Comparison of ENCODE assay signal across 1 cellular context in the genomic region with DNA sequence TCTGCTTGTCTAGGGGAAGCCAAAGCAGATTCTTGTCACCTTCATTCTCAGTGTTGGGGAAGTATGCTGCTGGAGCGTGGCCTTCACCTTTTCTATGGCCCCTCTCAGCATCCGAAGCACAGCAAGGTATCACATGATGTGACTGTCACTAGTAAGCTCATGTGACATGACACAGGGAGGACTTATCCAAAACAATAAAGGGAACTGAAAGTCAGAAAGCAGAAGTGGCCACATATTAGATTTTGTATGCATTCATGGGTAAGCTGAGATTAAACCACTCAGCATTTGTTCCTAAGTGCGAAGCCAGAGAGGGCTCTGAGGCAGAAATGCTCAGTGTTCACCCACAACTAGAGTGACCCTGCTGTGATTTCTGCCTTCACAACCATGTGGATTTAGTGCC.
A peak's percentile ranks its signal among the peaks of the same experiment; 100 is the strongest.
TF ChIP-seq lines count a peak whose summit lies in the region.

No MANE protein-coding gene starts in this region.

TF ChIP-seq in GM12878, 131 proteins besides CTCF, POLR2A, EP300 and RAD21 (continued from another document and continues in another):
- TF ChIP-seq CEBPZ (IDR thresholded peaks at IDR 0.05; ENCODE audit: low read depth, low read length) = no peak
- no peak for TF ChIP-seq E2F4 (IDR thresholded peaks at IDR 0.05; ENCODE audit: low read depth, low read length)
- TF ChIP-seq SUZ12 (IDR thresholded peaks at IDR 0.05; ENCODE audit: unreplicated experiment) = no peak
- TF ChIP-seq SMARCA5 (IDR thresholded peaks at IDR 0.05) = no peak
- TF ChIP-seq HDGF (IDR thresholded peaks at IDR 0.05) = no peak
- TF ChIP-seq, protein P1, sequence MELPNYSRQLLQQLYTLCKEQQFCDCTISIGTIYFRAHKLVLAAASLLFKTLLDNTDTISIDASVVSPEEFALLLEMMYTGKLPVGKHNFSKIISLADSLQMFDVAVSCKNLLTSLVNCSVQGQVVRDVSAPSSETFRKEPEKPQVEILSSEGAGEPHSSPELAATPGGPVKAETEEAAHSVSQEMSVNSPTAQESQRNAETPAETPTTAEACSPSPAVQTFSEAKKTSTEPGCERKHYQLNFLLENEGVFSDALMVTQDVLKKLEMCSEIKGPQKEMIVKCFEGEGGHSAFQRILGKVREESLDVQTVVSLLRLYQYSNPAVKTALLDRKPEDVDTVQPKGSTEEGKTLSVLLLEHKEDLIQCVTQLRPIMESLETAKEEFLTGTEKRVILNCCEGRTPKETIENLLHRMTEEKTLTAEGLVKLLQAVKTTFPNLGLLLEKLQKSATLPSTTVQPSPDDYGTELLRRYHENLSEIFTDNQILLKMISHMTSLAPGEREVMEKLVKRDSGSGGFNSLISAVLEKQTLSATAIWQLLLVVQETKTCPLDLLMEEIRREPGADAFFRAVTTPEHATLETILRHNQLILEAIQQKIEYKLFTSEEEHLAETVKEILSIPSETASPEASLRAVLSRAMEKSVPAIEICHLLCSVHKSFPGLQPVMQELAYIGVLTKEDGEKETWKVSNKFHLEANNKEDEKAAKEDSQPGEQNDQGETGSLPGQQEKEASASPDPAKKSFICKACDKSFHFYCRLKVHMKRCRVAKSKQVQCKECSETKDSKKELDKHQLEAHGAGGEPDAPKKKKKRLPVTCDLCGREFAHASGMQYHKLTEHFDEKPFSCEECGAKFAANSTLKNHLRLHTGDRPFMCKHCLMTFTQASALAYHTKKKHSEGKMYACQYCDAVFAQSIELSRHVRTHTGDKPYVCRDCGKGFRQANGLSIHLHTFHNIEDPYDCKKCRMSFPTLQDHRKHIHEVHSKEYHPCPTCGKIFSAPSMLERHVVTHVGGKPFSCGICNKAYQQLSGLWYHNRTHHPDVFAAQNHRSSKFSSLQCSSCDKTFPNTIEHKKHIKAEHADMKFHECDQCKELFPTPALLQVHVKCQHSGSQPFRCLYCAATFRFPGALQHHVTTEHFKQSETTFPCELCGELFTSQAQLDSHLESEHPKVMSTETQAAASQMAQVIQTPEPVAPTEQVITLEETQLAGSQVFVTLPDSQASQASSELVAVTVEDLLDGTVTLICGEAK (IDR thresholded peaks at IDR 0.05; ENCODE audit: borderline replicate concordance) = no peak
- no peak for TF ChIP-seq CEBPB (IDR thresholded peaks at IDR 0.05; ENCODE audit: borderline replicate concordance in 1 of 2, low read depth in 2 of 2, low read length in 2 of 2)
- no peak for TF ChIP-seq SUPT20H (IDR thresholded peaks at IDR 0.05; ENCODE audit: borderline replicate concordance, control insufficient read depth, low read depth, low read length)
- TF ChIP-seq IKZF1 (conservative IDR thresholded peaks at IDR 0.05) = peak; percentile 79
- TF ChIP-seq SMC3 (IDR thresholded peaks at IDR 0.05; ENCODE audit: borderline replicate concordance, low read length) = no peak
- peak; percentile 68 for TF ChIP-seq MXI1 (IDR thresholded peaks at IDR 0.05; ENCODE audit: low read depth, low read length)
- TF ChIP-seq NKRF (conservative IDR thresholded peaks at IDR 0.05) = no peak
- no peak for TF ChIP-seq HDAC2 (IDR thresholded peaks at IDR 0.05)
- no peak for TF ChIP-seq WRNIP1 (IDR thresholded peaks at IDR 0.05; ENCODE audit: borderline replicate concordance, low read depth, low read length)
- TF ChIP-seq BCL3 (IDR thresholded peaks at IDR 0.05; ENCODE audit: borderline replicate concordance, insufficient read depth, low read depth, low read length, poor library complexity, severe bottlenecking) = no peak
- TF ChIP-seq ZNF274 (IDR thresholded peaks at IDR 0.05; ENCODE audit: insufficient read depth, insufficient read length) = no peak
- TF ChIP-seq BRCA1 (IDR thresholded peaks at IDR 0.05; ENCODE audit: low read depth, low read length) = no peak
- TF ChIP-seq, protein P2, sequence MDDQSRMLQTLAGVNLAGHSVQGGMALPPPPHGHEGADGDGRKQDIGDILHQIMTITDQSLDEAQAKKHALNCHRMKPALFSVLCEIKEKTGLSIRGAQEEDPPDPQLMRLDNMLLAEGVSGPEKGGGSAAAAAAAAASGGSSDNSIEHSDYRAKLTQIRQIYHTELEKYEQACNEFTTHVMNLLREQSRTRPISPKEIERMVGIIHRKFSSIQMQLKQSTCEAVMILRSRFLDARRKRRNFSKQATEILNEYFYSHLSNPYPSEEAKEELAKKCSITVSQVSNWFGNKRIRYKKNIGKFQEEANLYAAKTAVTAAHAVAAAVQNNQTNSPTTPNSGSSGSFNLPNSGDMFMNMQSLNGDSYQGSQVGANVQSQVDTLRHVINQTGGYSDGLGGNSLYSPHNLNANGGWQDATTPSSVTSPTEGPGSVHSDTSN (IDR thresholded peaks at IDR 0.05; ENCODE audit: insufficient replicate concordance, low read depth, low read length) = no peak
- peak; percentile 74 for TF ChIP-seq RELA (IDR thresholded peaks at IDR 0.05; ENCODE audit: borderline replicate concordance, partially characterized antibody)
- no peak for TF ChIP-seq STAT1 (conservative IDR thresholded peaks at IDR 0.05)
- no peak for TF ChIP-seq SIX5 (IDR thresholded peaks at IDR 0.05; ENCODE audit: low read depth, low read length, severe bottlenecking)
- TF ChIP-seq ATF3 (IDR thresholded peaks at IDR 0.05; ENCODE audit: borderline replicate concordance, extremely low read depth, low read depth, low read length) = peak; percentile 78; the same call in 1 of the 2 replicates
- TF ChIP-seq JUND (IDR thresholded peaks at IDR 0.05; ENCODE audit: low read depth, low read length) = no peak
- 0 out of 2 replicates have a peak, but pooled peaks have one; percentile 50 for TF ChIP-seq PAX5 (IDR thresholded peaks at IDR 0.05; ENCODE audit: borderline replicate concordance, low read depth, low read length)
- TF ChIP-seq IRF3 (IDR thresholded peaks at IDR 0.05) = no peak
- TF ChIP-seq GATAD2B (conservative IDR thresholded peaks at IDR 0.05; ENCODE audit: low read depth) = peak; percentile 54; the same call in 1 of the 2 replicates
- TF ChIP-seq CBX3 (IDR thresholded peaks at IDR 0.05; ENCODE audit: borderline replicate concordance, low read depth) = no peak
- peak; percentile 78 for TF ChIP-seq BCL11A (IDR thresholded peaks at IDR 0.05; ENCODE audit: low read depth, low read length)
- TF ChIP-seq NR2F1 (conservative IDR thresholded peaks at IDR 0.05) = peak; percentile 60
- TF ChIP-seq EED (IDR thresholded peaks at IDR 0.05; ENCODE audit: low read depth) = 0 out of 2 replicates have a peak, but pooled peaks have one; percentile 22
- no peak for TF ChIP-seq NR2C1 (IDR thresholded peaks at IDR 0.05)
- peak; percentile 99 for TF ChIP-seq IRF4 (IDR thresholded peaks at IDR 0.05; ENCODE audit: low read depth, low read length)
- TF ChIP-seq, protein P3, sequence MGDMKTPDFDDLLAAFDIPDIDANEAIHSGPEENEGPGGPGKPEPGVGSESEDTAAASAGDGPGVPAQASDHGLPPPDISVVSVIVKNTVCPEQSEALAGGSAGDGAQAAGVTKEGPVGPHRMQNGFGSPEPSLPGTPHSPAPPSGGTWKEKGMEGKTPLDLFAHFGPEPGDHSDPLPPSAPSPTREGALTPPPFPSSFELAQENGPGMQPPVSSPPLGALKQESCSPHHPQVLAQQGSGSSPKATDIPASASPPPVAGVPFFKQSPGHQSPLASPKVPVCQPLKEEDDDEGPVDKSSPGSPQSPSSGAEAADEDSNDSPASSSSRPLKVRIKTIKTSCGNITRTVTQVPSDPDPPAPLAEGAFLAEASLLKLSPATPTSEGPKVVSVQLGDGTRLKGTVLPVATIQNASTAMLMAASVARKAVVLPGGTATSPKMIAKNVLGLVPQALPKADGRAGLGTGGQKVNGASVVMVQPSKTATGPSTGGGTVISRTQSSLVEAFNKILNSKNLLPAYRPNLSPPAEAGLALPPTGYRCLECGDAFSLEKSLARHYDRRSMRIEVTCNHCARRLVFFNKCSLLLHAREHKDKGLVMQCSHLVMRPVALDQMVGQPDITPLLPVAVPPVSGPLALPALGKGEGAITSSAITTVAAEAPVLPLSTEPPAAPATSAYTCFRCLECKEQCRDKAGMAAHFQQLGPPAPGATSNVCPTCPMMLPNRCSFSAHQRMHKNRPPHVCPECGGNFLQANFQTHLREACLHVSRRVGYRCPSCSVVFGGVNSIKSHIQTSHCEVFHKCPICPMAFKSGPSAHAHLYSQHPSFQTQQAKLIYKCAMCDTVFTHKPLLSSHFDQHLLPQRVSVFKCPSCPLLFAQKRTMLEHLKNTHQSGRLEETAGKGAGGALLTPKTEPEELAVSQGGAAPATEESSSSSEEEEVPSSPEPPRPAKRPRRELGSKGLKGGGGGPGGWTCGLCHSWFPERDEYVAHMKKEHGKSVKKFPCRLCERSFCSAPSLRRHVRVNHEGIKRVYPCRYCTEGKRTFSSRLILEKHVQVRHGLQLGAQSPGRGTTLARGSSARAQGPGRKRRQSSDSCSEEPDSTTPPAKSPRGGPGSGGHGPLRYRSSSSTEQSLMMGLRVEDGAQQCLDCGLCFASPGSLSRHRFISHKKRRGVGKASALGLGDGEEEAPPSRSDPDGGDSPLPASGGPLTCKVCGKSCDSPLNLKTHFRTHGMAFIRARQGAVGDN (IDR thresholded peaks at IDR 0.05) = peak; percentile 93
- TF ChIP-seq CHD4 (IDR thresholded peaks at IDR 0.05) = no peak
- peak; percentile 15 for TF ChIP-seq FOS (IDR thresholded peaks at IDR 0.05; ENCODE audit: borderline replicate concordance, extremely low read depth, insufficient read length)
- peak; percentile 79 for TF ChIP-seq NFIC (IDR thresholded peaks at IDR 0.05; ENCODE audit: low read depth, low read length)
- TF ChIP-seq ZNF207 (IDR thresholded peaks at IDR 0.05; ENCODE audit: borderline replicate concordance) = no peak
